ENCODE assay signal across 1 cellular context in the genomic region with DNA sequence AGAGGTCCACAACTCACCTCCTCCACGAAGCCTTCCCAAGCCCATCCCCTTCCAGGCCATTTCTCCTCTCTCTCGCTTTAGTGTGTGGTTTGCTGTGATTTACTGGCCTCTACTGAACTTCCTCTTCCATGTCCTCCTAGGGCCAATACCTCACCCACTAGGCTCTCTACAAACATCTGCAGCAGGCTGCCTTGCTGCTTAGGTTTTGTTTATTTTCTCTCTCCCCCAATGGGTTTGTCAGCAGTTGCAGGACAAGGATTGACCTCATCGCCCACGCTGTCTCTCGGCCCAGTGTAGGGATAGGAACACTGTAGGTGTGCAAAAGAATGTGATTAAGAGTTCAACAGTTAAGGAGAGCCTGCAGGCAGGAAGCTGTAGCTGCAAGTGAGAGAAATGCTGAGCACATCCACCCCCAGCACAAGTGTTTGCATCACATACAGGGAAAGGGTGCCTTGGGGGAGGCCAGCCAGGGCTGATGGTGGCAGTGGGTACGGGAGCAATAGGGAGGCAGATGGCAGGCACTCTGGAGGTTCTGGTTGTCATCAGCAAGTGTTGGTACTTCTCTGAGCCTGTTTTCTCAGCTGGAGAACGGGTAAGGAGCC.
TF ChIP-seq lines count a peak whose summit lies in the region.

No MANE protein-coding gene starts in this region.

TF ChIP-seq in SK-N-SH, 30 proteins besides CTCF, POLR2A, EP300 and RAD21 (continued from another document):
- TF ChIP-seq, protein P1, sequence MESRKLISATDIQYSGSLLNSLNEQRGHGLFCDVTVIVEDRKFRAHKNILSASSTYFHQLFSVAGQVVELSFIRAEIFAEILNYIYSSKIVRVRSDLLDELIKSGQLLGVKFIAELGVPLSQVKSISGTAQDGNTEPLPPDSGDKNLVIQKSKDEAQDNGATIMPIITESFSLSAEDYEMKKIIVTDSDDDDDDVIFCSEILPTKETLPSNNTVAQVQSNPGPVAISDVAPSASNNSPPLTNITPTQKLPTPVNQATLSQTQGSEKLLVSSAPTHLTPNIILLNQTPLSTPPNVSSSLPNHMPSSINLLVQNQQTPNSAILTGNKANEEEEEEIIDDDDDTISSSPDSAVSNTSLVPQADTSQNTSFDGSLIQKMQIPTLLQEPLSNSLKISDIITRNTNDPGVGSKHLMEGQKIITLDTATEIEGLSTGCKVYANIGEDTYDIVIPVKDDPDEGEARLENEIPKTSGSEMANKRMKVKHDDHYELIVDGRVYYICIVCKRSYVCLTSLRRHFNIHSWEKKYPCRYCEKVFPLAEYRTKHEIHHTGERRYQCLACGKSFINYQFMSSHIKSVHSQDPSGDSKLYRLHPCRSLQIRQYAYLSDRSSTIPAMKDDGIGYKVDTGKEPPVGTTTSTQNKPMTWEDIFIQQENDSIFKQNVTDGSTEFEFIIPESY (IDR thresholded peaks at IDR 0.05; ENCODE audit: borderline replicate concordance, low read depth): no peak
- TF ChIP-seq, protein P2, sequence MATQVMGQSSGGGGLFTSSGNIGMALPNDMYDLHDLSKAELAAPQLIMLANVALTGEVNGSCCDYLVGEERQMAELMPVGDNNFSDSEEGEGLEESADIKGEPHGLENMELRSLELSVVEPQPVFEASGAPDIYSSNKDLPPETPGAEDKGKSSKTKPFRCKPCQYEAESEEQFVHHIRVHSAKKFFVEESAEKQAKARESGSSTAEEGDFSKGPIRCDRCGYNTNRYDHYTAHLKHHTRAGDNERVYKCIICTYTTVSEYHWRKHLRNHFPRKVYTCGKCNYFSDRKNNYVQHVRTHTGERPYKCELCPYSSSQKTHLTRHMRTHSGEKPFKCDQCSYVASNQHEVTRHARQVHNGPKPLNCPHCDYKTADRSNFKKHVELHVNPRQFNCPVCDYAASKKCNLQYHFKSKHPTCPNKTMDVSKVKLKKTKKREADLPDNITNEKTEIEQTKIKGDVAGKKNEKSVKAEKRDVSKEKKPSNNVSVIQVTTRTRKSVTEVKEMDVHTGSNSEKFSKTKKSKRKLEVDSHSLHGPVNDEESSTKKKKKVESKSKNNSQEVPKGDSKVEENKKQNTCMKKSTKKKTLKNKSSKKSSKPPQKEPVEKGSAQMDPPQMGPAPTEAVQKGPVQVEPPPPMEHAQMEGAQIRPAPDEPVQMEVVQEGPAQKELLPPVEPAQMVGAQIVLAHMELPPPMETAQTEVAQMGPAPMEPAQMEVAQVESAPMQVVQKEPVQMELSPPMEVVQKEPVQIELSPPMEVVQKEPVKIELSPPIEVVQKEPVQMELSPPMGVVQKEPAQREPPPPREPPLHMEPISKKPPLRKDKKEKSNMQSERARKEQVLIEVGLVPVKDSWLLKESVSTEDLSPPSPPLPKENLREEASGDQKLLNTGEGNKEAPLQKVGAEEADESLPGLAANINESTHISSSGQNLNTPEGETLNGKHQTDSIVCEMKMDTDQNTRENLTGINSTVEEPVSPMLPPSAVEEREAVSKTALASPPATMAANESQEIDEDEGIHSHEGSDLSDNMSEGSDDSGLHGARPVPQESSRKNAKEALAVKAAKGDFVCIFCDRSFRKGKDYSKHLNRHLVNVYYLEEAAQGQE (IDR thresholded peaks at IDR 0.05; ENCODE audit: low read depth, low read length): no peak
- no peak for TF ChIP-seq TEAD4 (IDR thresholded peaks at IDR 0.05; ENCODE audit: borderline replicate concordance, insufficient read depth)
- TF ChIP-seq MXI1 (IDR thresholded peaks at IDR 0.05; ENCODE audit: low read depth, low read length): no peak
- TF ChIP-seq, protein P3, sequence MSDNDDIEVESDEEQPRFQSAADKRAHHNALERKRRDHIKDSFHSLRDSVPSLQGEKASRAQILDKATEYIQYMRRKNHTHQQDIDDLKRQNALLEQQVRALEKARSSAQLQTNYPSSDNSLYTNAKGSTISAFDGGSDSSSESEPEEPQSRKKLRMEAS (IDR thresholded peaks at IDR 0.05; ENCODE audit: low read depth): no peak
- no peak for TF ChIP-seq POLR2AphosphoS5 (IDR thresholded peaks at IDR 0.05; ENCODE audit: low read depth, low read length)
